Comparison of ENCODE assay signal across 28 cellular contexts in genomic region chr10:79305515-79305914, GRCh38.
"Had no signal": no experiment of that assay in that cellular context is flagged by ENCODE, and none has a peak within 500 bp of the region (broad histone marks: within the 10 kb centered on the region; RNA-seq: fewer than 3 reads in every experiment).

No MANE protein-coding gene starts in this region.

- H3K9me3 ChIP-seq: left lung, mucosa of descending colon, psoas muscle, suprapubic skin, thoracic aorta, tibial artery, upper lobe of right lung had no signal

- H3K4me1 ChIP-seq: parathyroid adenoma, psoas muscle, tibial artery, upper lobe of right lung had no signal

- DNase-seq: hippocampal formation; kidney glomerular epithelial cell; left colon; mesendoderm; naive thymus-derived CD4-positive, alpha-beta T cell; nucleus accumbens; stimulated activated CD4-positive, alpha-beta T cell treated with anti-CD3 and anti-CD28 coated beads, Interleukin-12 subunit alpha, Interleukin-12 subunit beta, amount 100 ng/mL, for 4 hours; stimulated activated CD4-positive, alpha-beta T cell treated with anti-CD3 and anti-CD28 coated beads, Interleukin-15, amount 100 ng/mL, for 24 hours; stimulated activated CD4-positive, alpha-beta T cell treated with anti-CD3 and anti-CD28 coated beads, Interleukin-2, amount 100 ng/mL, for 24 hours; stimulated activated CD4-positive, alpha-beta T cell treated with anti-CD3 and anti-CD28 coated beads, Interleukin-4, amount 100 ng/mL, for 1 hour; stimulated activated naive CD4-positive, alpha-beta T cell; tibial artery; trophoblast cell; upper lobe of right lung had no signal

- H3K9me3 Mint-ChIP-seq: mesothelial cell of epicardium; naive thymus-derived CD4-positive, alpha-beta T cell; natural killer cell treated with Interleukin-12 subunit alpha and Interleukin-12 subunit beta and Interleukin-15 and Interleukin-18, amount 100 ng/mL, for 72 hours; stimulated activated naive CD8-positive, alpha-beta T cell treated with anti-CD3 and anti-CD28 coated beads, Interleukin-15, Interleukin-2, amounts not matched to agents 100 ng/mL and 50 ng/mL, for 24 hours had no signal

- H3K9ac ChIP-seq: parathyroid adenoma had no signal

- H3K4me1 Mint-ChIP-seq: mesothelial cell of epicardium had no signal

- H3K4me3 Mint-ChIP-seq: mesothelial cell of epicardium; naive thymus-derived CD4-positive, alpha-beta T cell; natural killer cell treated with Interleukin-12 subunit alpha and Interleukin-12 subunit beta and Interleukin-15 and Interleukin-18, amount 100 ng/mL, for 72 hours; stimulated activated naive CD8-positive, alpha-beta T cell treated with anti-CD3 and anti-CD28 coated beads, Interleukin-15, Interleukin-2, amounts not matched to agents 100 ng/mL and 50 ng/mL, for 24 hours had no signal

- H2AFZ ChIP-seq: parathyroid adenoma had no signal

- FAIRE-seq: keratinocyte, urothelium cell line had no signal

- H3K27ac ChIP-seq: left lung, parathyroid adenoma, psoas muscle, suprapubic skin, thoracic aorta, tibial artery, upper lobe of right lung had no signal

- H3K79me2 ChIP-seq: parathyroid adenoma had no signal

- H3K27me3 ChIP-seq: left lung, suprapubic skin, tibial artery, upper lobe of right lung had no signal

- H3K27ac Mint-ChIP-seq: mesothelial cell of epicardium; natural killer cell treated with Interleukin-12 subunit alpha and Interleukin-12 subunit beta and Interleukin-15 and Interleukin-18, amount 100 ng/mL, for 72 hours; stimulated activated naive CD8-positive, alpha-beta T cell treated with anti-CD3 and anti-CD28 coated beads, Interleukin-15, Interleukin-2, amounts not matched to agents 100 ng/mL and 50 ng/mL, for 24 hours had no signal

- H3K4me3 ChIP-seq: left lung, lung, mucosa of descending colon, psoas muscle, skin epidermis, suprapubic skin, thoracic aorta, tibial artery, upper lobe of right lung had no signal

- ATAC-seq: left colon; left lung; mucosa of descending colon; naive thymus-derived CD4-positive, alpha-beta T cell; natural killer cell treated with Interleukin-12 subunit alpha and Interleukin-12 subunit beta and Interleukin-15 and Interleukin-18, amount 100 ng/mL, for 72 hours; psoas muscle; sciatic nerve; upper lobe of right lung had no signal
